20 cellular contexts compared by ENCODE assay signal in genomic region chr1:157134442-157134841, GRCh38. TPM values are rescaled to one million over a fixed set of nuclear protein-coding genes. Genes with fewer than 3 reads are reported as not detected.
DNase-seq lines count a peak whose midpoint lies in the region; ATAC-seq and TF ChIP-seq lines count a peak whose summit lies in the region.
"Had no signal": no experiment of that assay in that cellular context is flagged by ENCODE, and none has a peak within 500 bp of the region (broad histone marks: within the 10 kb centered on the region; RNA-seq: fewer than 3 reads in every experiment).

No MANE protein-coding gene starts in this region.

- no peaks in the 10 kb centered on the region for H3K9me3 Mint-ChIP-seq in CD4-positive, CD25-positive, alpha-beta regulatory T cell
- no peaks in the 10 kb centered on the region for H3K9me3 Mint-ChIP-seq in CD8-positive, alpha-beta T cell
- H3K9me3 Mint-ChIP-seq in activated CD8-positive, alpha-beta T cell treated with anti-CD3 and anti-CD28 coated beads, Interleukin-2, amount 10 ng/mL, durations not matched to agents 7 days and 5 days (ENCODE audit: insufficient read depth), result no peaks in the 10 kb centered on the region
- H3K9me3 Mint-ChIP-seq: neural crest cell had no signal

- H3K27ac ChIP-seq in CD4-positive, CD25-positive, alpha-beta regulatory T cell (ENCODE audit: insufficient read depth, low read length, poor library complexity, severe bottlenecking), result peak overlapping the region; percentile 26
- H3K27ac ChIP-seq in CD8-positive, alpha-beta T cell (ENCODE audit: low read depth, low read length), result no peak overlapping the region
- peak overlapping the region; percentile 1 for H3K27ac ChIP-seq in lower lobe of right lung
- H3K27ac ChIP-seq: HL-60, right atrium auricular region, thoracic aorta had no signal

- peak overlapping the region; percentile 6 to 55 (median 8) for H3K27ac Mint-ChIP-seq in CD4-positive, CD25-positive, alpha-beta regulatory T cell
- peak overlapping the region; percentile 46 for H3K27ac Mint-ChIP-seq in CD8-positive, alpha-beta T cell
- peak overlapping the region; percentile 82 for H3K27ac Mint-ChIP-seq in activated CD8-positive, alpha-beta T cell treated with anti-CD3 and anti-CD28 coated beads, Interleukin-2, amount 10 ng/mL, durations not matched to agents 7 days and 5 days

- H3K36me3 ChIP-seq in CD4-positive, CD25-positive, alpha-beta regulatory T cell (ENCODE audit: control insufficient read depth, insufficient read depth, low read length), result peaks cover 50% of the 10 kb centered on the region
- H3K36me3 ChIP-seq in CD8-positive, alpha-beta T cell (ENCODE audit: insufficient read depth, low read length), result peaks cover 10% of the 10 kb centered on the region
- H3K36me3 ChIP-seq in lower lobe of right lung, result peaks cover 68% of the 10 kb centered on the region

- no peaks in the 10 kb centered on the region for H3K9me3 ChIP-seq in CD4-positive, CD25-positive, alpha-beta regulatory T cell (ENCODE audit: control insufficient read depth in 2 of 2, low read length in 2 of 2)
- H3K9me3 ChIP-seq in CD8-positive, alpha-beta T cell (ENCODE audit: low read length), result no peaks in the 10 kb centered on the region
- no peaks in the 10 kb centered on the region for H3K9me3 ChIP-seq in lower lobe of right lung
- H3K9me3 ChIP-seq: right atrium auricular region, thoracic aorta had no signal

- H3K27me3 ChIP-seq in CD4-positive, CD25-positive, alpha-beta regulatory T cell (ENCODE audit: control insufficient read depth, insufficient read depth, low read length), result no peaks in the 10 kb centered on the region
- no peaks in the 10 kb centered on the region for H3K27me3 ChIP-seq in CD8-positive, alpha-beta T cell (ENCODE audit: insufficient read depth, low read length)
- no peaks in the 10 kb centered on the region for H3K27me3 ChIP-seq in lower lobe of right lung (ENCODE audit: low read depth)
- H3K27me3 ChIP-seq: right atrium auricular region had no signal

- peaks cover 39% of the 10 kb centered on the region for H3K36me3 Mint-ChIP-seq in CD4-positive, CD25-positive, alpha-beta regulatory T cell
- peaks cover 71% of the 10 kb centered on the region for H3K36me3 Mint-ChIP-seq in CD8-positive, alpha-beta T cell
- H3K36me3 Mint-ChIP-seq in activated CD8-positive, alpha-beta T cell treated with anti-CD3 and anti-CD28 coated beads, Interleukin-2, amount 10 ng/mL, durations not matched to agents 7 days and 5 days (ENCODE audit: low read depth), result peaks cover 76% of the 10 kb centered on the region

- H3K4me1 ChIP-seq in CD4-positive, CD25-positive, alpha-beta regulatory T cell (ENCODE audit: control insufficient read depth, insufficient read depth, low read length, poor library complexity, severe bottlenecking), result peaks cover 65% of the 10 kb centered on the region
- peaks cover 68% of the 10 kb centered on the region for H3K4me1 ChIP-seq in CD8-positive, alpha-beta T cell (ENCODE audit: insufficient read depth, low read length)
- peaks cover 52% of the 10 kb centered on the region for H3K4me1 ChIP-seq in lower lobe of right lung

- H3K27me3 Mint-ChIP-seq in CD4-positive, CD25-positive, alpha-beta regulatory T cell, result no peaks in the 10 kb centered on the region
- H3K27me3 Mint-ChIP-seq in CD8-positive, alpha-beta T cell (ENCODE audit: low read depth), result no peaks in the 10 kb centered on the region
- no peaks in the 10 kb centered on the region for H3K27me3 Mint-ChIP-seq in activated CD8-positive, alpha-beta T cell treated with anti-CD3 and anti-CD28 coated beads, Interleukin-2, amount 10 ng/mL, durations not matched to agents 7 days and 5 days (ENCODE audit: low read depth)

- DNase-seq in CD4-positive, CD25-positive, alpha-beta regulatory T cell, result no peak
- DNase-seq in CD8-positive, alpha-beta T cell, result no peak
- DNase-seq in activated CD8-positive, alpha-beta T cell treated with anti-CD3 and anti-CD28 coated beads, Interleukin-2, amount 10 ng/mL, durations not matched to agents 7 days and 5 days, result no peak
- DNase-seq in lower lobe of right lung (no peak), NCI-H2107 (lab: John Stamatoyannopoulos, UW) (no peak), NCI-H2196 (lab: John Stamatoyannopoulos, UW; ENCODE audit: unreplicated experiment) (no peak)
- DNase-seq: DMS79 treated with DMSO at 0.1 percent for 48 hours; effector CD8-positive, alpha-beta T cell; left ventricle myocardium superior; NCI-H1105 treated with DMSO at 0.1 percent for 48 hours; NCI-H2227 treated with DMSO at 0.1 percent for 48 hours; SIG-M5; stimulated activated CD4-positive, alpha-beta T cell treated with anti-CD3 and anti-CD28 coated beads, Interleukin-1b, Interleukin-23, amount 100 ng/mL, for 48 hours had no signal

- CTCF ChIA-PET in CD8-positive, alpha-beta T cell (lab: Charles Lee), result interaction anchor here (5.1 to 6.5 kb wide), 2 partner anchors 20 to 44 kb away, joined by 32 to 59 read pairs; no protein-coding TSS in a partner anchor
- CTCF ChIA-PET in activated CD8-positive, alpha-beta T cell treated with anti-CD3 and anti-CD28 coated beads, Interleukin-2, amount 10 ng/mL, durations not matched to agents 7 days and 5 days (lab: Charles Lee), result interaction anchor here (0.8 to 6.6 kb wide), 9 partner anchors 9 to 445 kb away, joined by 3 to 64 read pairs (median 4); no protein-coding TSS in a partner anchor

- POLR2A ChIA-PET in CD8-positive, alpha-beta T cell (lab: Charles Lee), result interaction anchor here (1.0 kb wide), 1 partner anchor 18 kb away, joined by 3 read pairs; no protein-coding TSS in a partner anchor
- POLR2A ChIA-PET in activated CD8-positive, alpha-beta T cell treated with anti-CD3 and anti-CD28 coated beads, Interleukin-2, amount 10 ng/mL, durations not matched to agents 7 days and 5 days (lab: Charles Lee), result no interaction called here

- no peak for TF ChIP-seq CTCF in CD8-positive, alpha-beta T cell (IDR thresholded peaks at IDR 0.05)
- no peak for TF ChIP-seq CTCF in lower lobe of right lung (IDR thresholded peaks at IDR 0.05)

- peak overlapping the region; percentile 48 for H3K4me3 ChIP-seq in CD4-positive, CD25-positive, alpha-beta regulatory T cell (ENCODE audit: low read depth, low read length)
- no peak overlapping the region for H3K4me3 ChIP-seq in CD8-positive, alpha-beta T cell (ENCODE audit: low read depth, low read length)
- H3K4me3 ChIP-seq in lower lobe of right lung, result no peak overlapping the region
- H3K4me3 ChIP-seq: K562, right atrium auricular region, thoracic aorta had no signal

- intact Hi-C loops in CD8-positive, alpha-beta T cell (cut with DNase I, micrococcal nuclease), result loop anchor here in 1 of 2 experiments (10.0 kb wide), 1 partner anchor 1880 kb away; no protein-coding TSS in a partner anchor
- intact Hi-C loops in lower lobe of right lung (cut with DNase I), result no loop called here

- peak overlapping the region; percentile 13 to 88 (median 72) for H3K4me3 Mint-ChIP-seq in CD4-positive, CD25-positive, alpha-beta regulatory T cell
- peak overlapping the region; percentile 16 for H3K4me3 Mint-ChIP-seq in CD8-positive, alpha-beta T cell
- peak overlapping the region; percentile 20 for H3K4me3 Mint-ChIP-seq in activated CD8-positive, alpha-beta T cell treated with anti-CD3 and anti-CD28 coated beads, Interleukin-2, amount 10 ng/mL, durations not matched to agents 7 days and 5 days

- ATAC-seq in CD4-positive, CD25-positive, alpha-beta regulatory T cell (ENCODE audit: low read depth in 2 of 2), result no peak
- no peak for ATAC-seq in CD8-positive, alpha-beta T cell
- no peak for ATAC-seq in activated CD8-positive, alpha-beta T cell treated with anti-CD3 and anti-CD28 coated beads, Interleukin-2, amount 10 ng/mL, durations not matched to agents 7 days and 5 days
- ATAC-seq in lower lobe of right lung, result no peak
- no peak for ATAC-seq in HG02610 (IDR thresholded peaks at IDR 0.05; ENCODE audit: unreplicated experiment)
- ATAC-seq: K562, left ventricle myocardium superior had no signal

- peaks cover 47 to 79% (median 61%) of the 10 kb centered on the region in 4 donors for H3K4me1 Mint-ChIP-seq in CD4-positive, CD25-positive, alpha-beta regulatory T cell
- peaks cover 75% of the 10 kb centered on the region for H3K4me1 Mint-ChIP-seq in CD8-positive, alpha-beta T cell (ENCODE audit: low read depth)
- peaks cover 68% of the 10 kb centered on the region for H3K4me1 Mint-ChIP-seq in activated CD8-positive, alpha-beta T cell treated with anti-CD3 and anti-CD28 coated beads, Interleukin-2, amount 10 ng/mL, durations not matched to agents 7 days and 5 days (ENCODE audit: low read depth)

RNA-seq across cellular contexts. Expression of gene ETV3, which starts 3.8 kb away (rescaled TPM):
- 89.5 TPM for total RNA-seq in CD4-positive, CD25-positive, alpha-beta regulatory T cell
- polyA plus RNA-seq in CD4-positive, CD25-positive, alpha-beta regulatory T cell, result 1 to 10 TPM; 6.2 to 9.0 (median 8.8) TPM
- 10 to 100 TPM; 88.9 to 94.0 TPM for total RNA-seq in CD8-positive, alpha-beta T cell
- 10 to 100 TPM; 38.2 to 40.2 TPM for total RNA-seq in activated CD8-positive, alpha-beta T cell treated with anti-CD3 and anti-CD28 coated beads, Interleukin-2, amount 10 ng/mL, durations not matched to agents 7 days and 5 days
- 29.5 TPM for total RNA-seq in lower lobe of right lung

RNA-seq across cellular contexts. Expression of gene ETV3L, which starts 34.8 kb away (rescaled TPM):
- total RNA-seq in CD4-positive, CD25-positive, alpha-beta regulatory T cell, result not detected
- polyA plus RNA-seq in CD4-positive, CD25-positive, alpha-beta regulatory T cell, result not detected
- total RNA-seq in CD8-positive, alpha-beta T cell, result not detected
- not detected for total RNA-seq in activated CD8-positive, alpha-beta T cell treated with anti-CD3 and anti-CD28 coated beads, Interleukin-2, amount 10 ng/mL, durations not matched to agents 7 days and 5 days
- not detected for total RNA-seq in lower lobe of right lung
- total RNA-seq: K562, left ventricle myocardium superior, right atrium auricular region, thoracic aorta had no signal
- polyA plus RNA-seq: BJ, K562 had no signal

Comparison
In these comparisons a context has a peak if more than half of its experiments do, and no peak if none do; other contexts are left out.
1. H3K27ac Mint-ChIP-seq: peak in every context shown above with its lines; median percentile 82 in activated CD8-positive, alpha-beta T cell treated with anti-CD3 and anti-CD28 coated beads, Interleukin-2, amount 10 ng/mL, durations not matched to agents 7 days and 5 days; 46 in CD8-positive, alpha-beta T cell; 8 in CD4-positive, CD25-positive, alpha-beta regulatory T cell.
2. H3K4me3 Mint-ChIP-seq: peak in every context shown above with its lines; median percentile 72 in CD4-positive, CD25-positive, alpha-beta regulatory T cell; 20 in activated CD8-positive, alpha-beta T cell treated with anti-CD3 and anti-CD28 coated beads, Interleukin-2, amount 10 ng/mL, durations not matched to agents 7 days and 5 days; 16 in CD8-positive, alpha-beta T cell.